ENCODE assay signal across 1 cellular context in the genomic region with DNA sequence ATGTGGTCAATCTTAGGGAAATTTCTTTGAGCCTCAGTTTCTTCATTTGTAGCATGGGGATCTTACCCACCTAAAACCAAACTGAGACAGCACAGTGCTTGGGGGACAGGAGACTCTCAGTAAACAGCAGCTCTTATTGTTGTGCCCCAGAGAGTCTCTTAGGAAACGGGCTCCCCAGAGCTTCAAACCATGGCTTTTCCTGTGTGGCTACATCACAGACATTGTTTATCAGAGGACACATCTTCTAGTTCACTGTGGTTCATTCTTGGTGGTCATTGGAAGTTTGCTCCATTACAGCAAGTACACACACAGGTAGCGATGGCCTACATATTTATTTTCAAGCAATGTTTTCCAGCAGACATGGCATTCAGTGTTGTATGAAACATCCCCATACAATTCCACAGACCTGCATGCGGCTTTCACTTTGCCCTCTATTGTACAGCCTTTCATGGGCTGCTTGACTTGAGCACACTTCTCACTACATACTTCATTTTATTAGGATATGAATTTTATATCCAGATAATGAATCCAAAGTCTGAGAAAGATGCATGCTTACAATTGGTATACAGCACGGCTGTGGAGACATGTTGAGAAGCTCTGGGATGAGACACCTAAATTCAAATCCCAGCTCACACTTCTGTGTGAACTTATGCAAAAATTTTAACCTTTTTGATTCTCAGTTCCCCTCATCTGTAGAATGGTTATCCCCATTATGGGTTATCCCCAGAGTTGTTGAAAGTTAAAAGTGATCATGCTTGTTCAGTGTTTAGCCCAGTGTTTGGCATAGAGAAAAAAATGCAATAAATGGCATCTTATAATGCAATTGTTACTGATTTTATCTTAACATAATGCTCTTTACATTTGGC.
TF ChIP-seq lines count a peak whose summit lies in the region.

No MANE protein-coding gene starts in this region.

TF ChIP-seq in GM12878, 131 proteins besides CTCF, POLR2A, EP300 and RAD21 (continued from another document):
- TF ChIP-seq, protein P1, sequence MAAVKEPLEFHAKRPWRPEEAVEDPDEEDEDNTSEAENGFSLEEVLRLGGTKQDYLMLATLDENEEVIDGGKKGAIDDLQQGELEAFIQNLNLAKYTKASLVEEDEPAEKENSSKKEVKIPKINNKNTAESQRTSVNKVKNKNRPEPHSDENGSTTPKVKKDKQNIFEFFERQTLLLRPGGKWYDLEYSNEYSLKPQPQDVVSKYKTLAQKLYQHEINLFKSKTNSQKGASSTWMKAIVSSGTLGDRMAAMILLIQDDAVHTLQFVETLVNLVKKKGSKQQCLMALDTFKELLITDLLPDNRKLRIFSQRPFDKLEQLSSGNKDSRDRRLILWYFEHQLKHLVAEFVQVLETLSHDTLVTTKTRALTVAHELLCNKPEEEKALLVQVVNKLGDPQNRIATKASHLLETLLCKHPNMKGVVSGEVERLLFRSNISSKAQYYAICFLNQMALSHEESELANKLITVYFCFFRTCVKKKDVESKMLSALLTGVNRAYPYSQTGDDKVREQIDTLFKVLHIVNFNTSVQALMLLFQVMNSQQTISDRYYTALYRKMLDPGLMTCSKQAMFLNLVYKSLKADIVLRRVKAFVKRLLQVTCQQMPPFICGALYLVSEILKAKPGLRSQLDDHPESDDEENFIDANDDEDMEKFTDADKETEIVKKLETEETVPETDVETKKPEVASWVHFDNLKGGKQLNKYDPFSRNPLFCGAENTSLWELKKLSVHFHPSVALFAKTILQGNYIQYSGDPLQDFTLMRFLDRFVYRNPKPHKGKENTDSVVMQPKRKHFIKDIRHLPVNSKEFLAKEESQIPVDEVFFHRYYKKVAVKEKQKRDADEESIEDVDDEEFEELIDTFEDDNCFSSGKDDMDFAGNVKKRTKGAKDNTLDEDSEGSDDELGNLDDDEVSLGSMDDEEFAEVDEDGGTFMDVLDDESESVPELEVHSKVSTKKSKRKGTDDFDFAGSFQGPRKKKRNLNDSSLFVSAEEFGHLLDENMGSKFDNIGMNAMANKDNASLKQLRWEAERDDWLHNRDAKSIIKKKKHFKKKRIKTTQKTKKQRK (IDR thresholded peaks at IDR 0.05; ENCODE audit: low read depth, low read length), result no peak
- TF ChIP-seq EGR1 (IDR thresholded peaks at IDR 0.05; ENCODE audit: borderline replicate concordance in 1 of 2, low read depth in 2 of 2, low read length in 2 of 2) (no peak), SRF (IDR thresholded peaks at IDR 0.05; ENCODE audit: low read depth in 2 of 2, low read length in 2 of 2) (no peak), SMAD1 (IDR thresholded peaks at IDR 0.05; ENCODE audit: low read depth, partially characterized antibody) (no peak), KAT2A (conservative IDR thresholded peaks at IDR 0.05; ENCODE audit: control insufficient read depth, low read depth, low read length) (no peak), KDM1A (IDR thresholded peaks at IDR 0.05; ENCODE audit: borderline replicate concordance) (no peak), NFXL1 (IDR thresholded peaks at IDR 0.05; ENCODE audit: borderline replicate concordance) (no peak), HDGF (IDR thresholded peaks at IDR 0.05) (no peak), RFX5 (IDR thresholded peaks at IDR 0.05; ENCODE audit: low read depth, low read length) (no peak), ZNF274 (IDR thresholded peaks at IDR 0.05; ENCODE audit: insufficient read depth, insufficient read length) (no peak), HDAC2 (IDR thresholded peaks at IDR 0.05) (no peak), PAX8 (IDR thresholded peaks at IDR 0.05) (no peak), KLF5 (IDR thresholded peaks at IDR 0.05; ENCODE audit: partially characterized antibody) (no peak), CBX3 (IDR thresholded peaks at IDR 0.05; ENCODE audit: borderline replicate concordance, low read depth) (no peak), IKZF1 (conservative IDR thresholded peaks at IDR 0.05) (peak; percentile 71)
- TF ChIP-seq, protein P2, sequence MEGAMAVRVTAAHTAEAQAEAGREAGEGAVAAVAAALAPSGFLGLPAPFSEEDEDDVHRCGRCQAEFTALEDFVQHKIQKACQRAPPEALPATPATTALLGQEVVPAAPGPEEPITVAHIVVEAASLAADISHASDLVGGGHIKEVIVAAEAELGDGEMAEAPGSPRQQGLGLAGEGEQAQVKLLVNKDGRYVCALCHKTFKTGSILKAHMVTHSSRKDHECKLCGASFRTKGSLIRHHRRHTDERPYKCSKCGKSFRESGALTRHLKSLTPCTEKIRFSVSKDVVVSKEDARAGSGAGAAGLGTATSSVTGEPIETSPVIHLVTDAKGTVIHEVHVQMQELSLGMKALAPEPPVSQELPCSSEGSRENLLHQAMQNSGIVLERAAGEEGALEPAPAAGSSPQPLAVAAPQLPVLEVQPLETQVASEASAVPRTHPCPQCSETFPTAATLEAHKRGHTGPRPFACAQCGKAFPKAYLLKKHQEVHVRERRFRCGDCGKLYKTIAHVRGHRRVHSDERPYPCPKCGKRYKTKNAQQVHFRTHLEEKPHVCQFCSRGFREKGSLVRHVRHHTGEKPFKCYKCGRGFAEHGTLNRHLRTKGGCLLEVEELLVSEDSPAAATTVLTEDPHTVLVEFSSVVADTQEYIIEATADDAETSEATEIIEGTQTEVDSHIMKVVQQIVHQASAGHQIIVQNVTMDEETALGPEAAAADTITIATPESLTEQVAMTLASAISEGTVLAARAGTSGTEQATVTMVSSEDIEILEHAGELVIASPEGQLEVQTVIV (IDR thresholded peaks at IDR 0.05; ENCODE audit: borderline replicate concordance, partially characterized antibody), result no peak
- TF ChIP-seq, protein P3, sequence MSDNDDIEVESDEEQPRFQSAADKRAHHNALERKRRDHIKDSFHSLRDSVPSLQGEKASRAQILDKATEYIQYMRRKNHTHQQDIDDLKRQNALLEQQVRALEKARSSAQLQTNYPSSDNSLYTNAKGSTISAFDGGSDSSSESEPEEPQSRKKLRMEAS (IDR thresholded peaks at IDR 0.05; ENCODE audit: low read depth, low read length), result no peak
